In genomic region chr9:33140406-33141360, GRCh38 we compare ENCODE assay signal across 9 cellular contexts. TPM values are rescaled to one million over a fixed set of nuclear protein-coding genes. Genes with fewer than 3 reads are reported as not detected.
DNase-seq lines count a peak whose midpoint lies in the region; ATAC-seq, FAIRE-seq and TF ChIP-seq lines count a peak whose summit lies in the region.
"Had no signal": no experiment of that assay in that cellular context is flagged by ENCODE, and none has a peak within 500 bp of the region (broad histone marks: within the 10 kb centered on the region; RNA-seq: fewer than 3 reads in every experiment).

No MANE protein-coding gene starts in this region.

- no peak overlapping the region for H3K4me3 ChIP-seq in gastroesophageal sphincter
- H3K4me3 ChIP-seq in spleen = peak overlapping the region in 1 of 8 donors; percentile 33

- H3K9me3 Mint-ChIP-seq in IgD-negative memory B cell = no peaks in the 10 kb centered on the region

- TF ChIP-seq CTCF in gastroesophageal sphincter (IDR thresholded peaks at IDR 0.05) (no peak), spleen (IDR thresholded peaks at IDR 0.05 in 8 of 11, conservative IDR thresholded peaks at IDR 0.05 in 3 of 11) (no peak)

- H3K9me3 ChIP-seq in gastroesophageal sphincter (no peaks in the 10 kb centered on the region), spleen (no peaks in the 10 kb centered on the region)

- H3K4me3 Mint-ChIP-seq in IgD-negative memory B cell = peak overlapping the region; percentile 79 to 92 (median 86)

- H3K27me3 Mint-ChIP-seq in IgD-negative memory B cell = peaks cover 4% of the 10 kb centered on the region

- peaks cover 6% of the 10 kb centered on the region for H3K36me3 Mint-ChIP-seq in IgD-negative memory B cell

- ATAC-seq in GM18870 (IDR thresholded peaks at IDR 0.05; ENCODE audit: unreplicated experiment) (peak; percentile 31), gastroesophageal sphincter (peak; percentile 35), GM19023 (IDR thresholded peaks at IDR 0.05; ENCODE audit: unreplicated experiment) (no peak)

- TF ChIP-seq POLR2A in gastroesophageal sphincter (IDR thresholded peaks at IDR 0.05) (no peak), spleen (IDR thresholded peaks at IDR 0.05) (no peak)

- 47 to 57% methylated on average over 3 of the region's 9 CpGs for WGBS in gastroesophageal sphincter (ENCODE audit: low coverage in 1 of 2), 2 donors
- WGBS in spleen, 5 donors = 56 to 71% (median 63%) methylated on average over 9 of the region's 9 CpGs

- no peaks in the 10 kb centered on the region for H3K27me3 ChIP-seq in gastroesophageal sphincter
- H3K27me3 ChIP-seq in spleen (replicated peaks in 1 of 7) = no peaks in the 10 kb centered on the region

- peaks cover 2 to 99% (median 68%) of the 10 kb centered on the region in 3 donors for H3K4me1 ChIP-seq in gastroesophageal sphincter
- H3K4me1 ChIP-seq in spleen = peaks cover 91 to 100% (median 100%) of the 10 kb centered on the region in 6 donors

- H3K27ac ChIP-seq in gastroesophageal sphincter (peak overlapping the region in 3 of 4 donors; percentile 74 to 80 (median 74)), spleen (peak overlapping the region; percentile 12 to 89 (median 80))
- H3K27ac ChIP-seq: KMS-11 had no signal

- peaks cover 65 to 85% (median 78%) of the 10 kb centered on the region in 3 donors for H3K4me1 Mint-ChIP-seq in IgD-negative memory B cell

- TF ChIP-seq EP300 in gastroesophageal sphincter (IDR thresholded peaks at IDR 0.05) = no peak

- intact Hi-C loops in spleen (cut with DNase I; ENCODE audit: low total_unique reads) = no loop called here

- no peaks in the 10 kb centered on the region for H3K36me3 ChIP-seq in gastroesophageal sphincter
- H3K36me3 ChIP-seq in spleen = peaks cover 0 to 1% (median 0%) of the 10 kb centered on the region in 6 donors

- DNase-seq in spleen = no peak
- DNase-seq in iPS-NIHi7 (ENCODE audit: extremely low spot score) = no peak
- no peak for DNase-seq in HTR-8/SVneo (ENCODE audit: insufficient read length, low spot score)
- no peak for DNase-seq in Ammon's horn (ENCODE audit: low spot score)

- no peak for FAIRE-seq in HTR-8/SVneo (lab: Jason Lieb, UNC)

- H3K27ac Mint-ChIP-seq in IgD-negative memory B cell = peak overlapping the region; percentile 94 to 98 (median 96)

RNA-seq across cellular contexts. Expression of gene B4GALT1, which starts 26.5 kb away (rescaled TPM):
- polyA plus RNA-seq in IgD-negative memory B cell (55.1 TPM), spleen (10 to 100 TPM; 18.1 to 29.5 (median 25.4) TPM)
- total RNA-seq in gastroesophageal sphincter (10 to 100 TPM; 22.9 to 43.3 (median 31.0) TPM), spleen (100 to 1,000 TPM in 2 of 7 donors, 10 to 100 TPM in 5; 75.1 to 111 (median 91.4) TPM)
